19 cellular contexts compared by ENCODE assay signal in genomic region chr12:113908584-113909100, GRCh38. TPM values are rescaled to one million over a fixed set of nuclear protein-coding genes. Genes with fewer than 3 reads are reported as not detected.
DNase-seq lines count a peak whose midpoint lies in the region; ATAC-seq, FAIRE-seq and TF ChIP-seq lines count a peak whose summit lies in the region.
"Had no signal": no experiment of that assay in that cellular context is flagged by ENCODE, and none has a peak within 500 bp of the region (broad histone marks: within the 10 kb centered on the region; RNA-seq: fewer than 3 reads in every experiment).

No MANE protein-coding gene starts in this region.

- H3K9me3 ChIP-seq in A549, result no peaks in the 10 kb centered on the region
- no peaks in the 10 kb centered on the region; the same call in 1 of the 2 replicates for H3K9me3 ChIP-seq in SJSA1 (replicated peaks)
- no peaks in the 10 kb centered on the region for H3K9me3 ChIP-seq in neural progenitor cell (ENCODE audit: low read depth)

- FAIRE-seq in A549 (lab: Jason Lieb, UNC), result no peak
- FAIRE-seq: G401.6, GM12891, GM19239 had no signal

- no peak for TF ChIP-seq POLR2A in A549 (IDR thresholded peaks at IDR 0.05; ENCODE audit: low read length)

- no peaks in the 10 kb centered on the region for H3K9me3 Mint-ChIP-seq in neural progenitor cell
- H3K9me3 Mint-ChIP-seq: CD4-positive, alpha-beta memory T cell had no signal

- H3K9ac ChIP-seq in neural progenitor cell, result no peak overlapping the region

- H3K4me1 Mint-ChIP-seq in neural progenitor cell, result peaks cover 38% of the 10 kb centered on the region

- CTCF ChIA-PET in A549 (lab: Yijun Ruan, JAX), result interaction anchor here (0.6 to 9.0 kb wide), 7 partner anchors 8 to 483 kb away, joined by 3 to 60 read pairs (median 7); no protein-coding TSS in a partner anchor

- no peak for TF ChIP-seq CTCF in A549 (IDR thresholded peaks at IDR 0.05)
- no peak for TF ChIP-seq CTCF in neural progenitor cell (IDR thresholded peaks at IDR 0.05)

- H3K36me3 Mint-ChIP-seq in neural progenitor cell, result peaks cover 2% of the 10 kb centered on the region

- H3K27me3 ChIP-seq in SJSA1 (replicated peaks) (no peaks in the 10 kb centered on the region), neural progenitor cell (no peaks in the 10 kb centered on the region)

- peaks cover 5% of the 10 kb centered on the region for H4K20me1 ChIP-seq in neural progenitor cell (ENCODE audit: low read depth)

- H2AFZ ChIP-seq in neural progenitor cell (replicated peaks), result no peak overlapping the region

- no peak overlapping the region for H3K4me3 Mint-ChIP-seq in neural progenitor cell
- H3K4me3 Mint-ChIP-seq: CD4-positive, alpha-beta memory T cell had no signal

- TF ChIP-seq EP300 in A549 (IDR thresholded peaks at IDR 0.05), result no peak

- ATAC-seq in A549, result no peak
- ATAC-seq in HG03108 (IDR thresholded peaks at IDR 0.05; ENCODE audit: unreplicated experiment), result no peak

- H3K36me3 ChIP-seq in SJSA1, result peaks cover 93% of the 10 kb centered on the region
- H3K36me3 ChIP-seq in neural progenitor cell, result no peaks in the 10 kb centered on the region

- H3K27ac ChIP-seq in A549 (no peak overlapping the region), SJSA1 (no peak overlapping the region), neural progenitor cell (no peak overlapping the region)
- H3K27ac ChIP-seq: 22Rv1, HL-60 had no signal

- TF ChIP-seq RAD21 in A549 (conservative IDR thresholded peaks at IDR 0.05 in 1 of 2, IDR thresholded peaks at IDR 0.05 in 1 of 2), result no peak

- POLR2A ChIA-PET in A549 (lab: Yijun Ruan, JAX), result interaction anchor here (1.2 kb wide), 1 partner anchor 135 kb away, joined by 4 read pairs; no protein-coding TSS in a partner anchor

- peaks cover 3% of the 10 kb centered on the region for H3F3A ChIP-seq in neural progenitor cell (ENCODE audit: low read depth)

- H3K4me1 ChIP-seq in A549 (no peaks in the 10 kb centered on the region), SJSA1 (replicated peaks) (peaks cover 23% of the 10 kb centered on the region), neural progenitor cell (peaks cover 26% of the 10 kb centered on the region)

- H3K79me2 ChIP-seq in neural progenitor cell (ENCODE audit: low read depth), result no peaks in the 10 kb centered on the region

- DNase-seq in NCI-H2171 treated with DMSO at 0.1 percent for 48 hours (lab: John Stamatoyannopoulos, UW) (peak; percentile 36), NCI-H2171 (lab: John Stamatoyannopoulos, UW) (no peak), A549 (ENCODE audit: low read depth in 1 of 2, low spot score in 1 of 2) (no peak), SJSA1 (ENCODE audit: low read depth in 1 of 2, low spot score in 2 of 2) (peak; percentile 64 to 91), neural progenitor cell (ENCODE audit: low spot score) (no peak), kidney glomerular epithelial cell (lab: John Stamatoyannopoulos, UW) (no peak)
- DNase-seq: AML-193; C1 segment of cervical spinal cord; CD4-positive, alpha-beta memory T cell; DMS79; EL; HCEC 1CT; KG1 had no signal

- peak overlapping the region; percentile 89 for H3K27ac Mint-ChIP-seq in neural progenitor cell

- H3K4me3 ChIP-seq in A549 (no peak overlapping the region), SJSA1 (no peak overlapping the region), neural progenitor cell (no peak overlapping the region)

- peaks cover 2% of the 10 kb centered on the region for H3K27me3 Mint-ChIP-seq in neural progenitor cell (ENCODE audit: insufficient read depth, low read depth)
- H3K27me3 Mint-ChIP-seq: CD4-positive, alpha-beta memory T cell had no signal

- H3K4me2 ChIP-seq in A549 (no peak overlapping the region), neural progenitor cell (no peak overlapping the region)

- 89% methylated on average over 6 of the region's 6 CpGs for WGBS in A549 (ENCODE audit: missing lambda C conversion rate)

TF ChIP-seq in A549, 52 proteins besides CTCF, POLR2A, EP300 and RAD21:
- TF ChIP-seq ZFP36 (IDR thresholded peaks at IDR 0.05; ENCODE audit: borderline replicate concordance, partially characterized antibody) (peak; percentile 49), FOSL2 (IDR thresholded peaks at IDR 0.05) (no peak), FOSL2 (CRISPR knock-in tag; IDR thresholded peaks at IDR 0.05) (no peak), NR3C1 (IDR thresholded peaks at IDR 0.05) (no peak), REST (IDR thresholded peaks at IDR 0.05) (no peak)

RNA-seq across cellular contexts. Expression of gene RBM19, which starts 57.5 kb away (rescaled TPM):
- polyA plus RNA-seq in A549 (2011; rRNA removed), result 14.9 and 16.0 TPM in 2 replicates
- 16.6 and 17.6 TPM in 2 replicates for polyA plus RNA-seq in A549 (2012; cell fraction: cytosol; rRNA removed)
- 50.7 and 52.9 TPM in 2 replicates for polyA plus RNA-seq in A549 (2012; cell fraction: nucleus; rRNA removed)
- polyA plus RNA-seq in A549 (2017; fragmentation: RNase III; extraction: RNeasy Plus Mini Kit Qiagen cat#74134 plus additional on column Dnase treatment), result 18.6 to 20.0 TPM (median 19.2 TPM) in 3 replicates
- polyA minus RNA-seq in A549 (2011; rRNA and poly(A)+ RNA removed), result 22.1 and 27.7 TPM in 2 replicates
- 271 and 433 TPM in 2 replicates for total RNA-seq in SJSA1 (2014; rRNA removed; shearing (Covaris generic))
- total RNA-seq in neural progenitor cell (ENCODE audit: low replicate concordance), result 23.5 and 28.7 TPM in 2 replicates

Comparison
In these comparisons a context has a peak if more than half of its experiments do, and no peak if none do; other contexts are left out.
1. DNase-seq: peak in NCI-H2171 treated with DMSO at 0.1 percent for 48 hours (single experiment) and SJSA1 (2 of 2); none in NCI-H2171 (single experiment), A549 (0 of 2), neural progenitor cell (single experiment) and kidney glomerular epithelial cell (single experiment).